Comparison of ENCODE assay signal across 12 cellular contexts in the genomic region with DNA sequence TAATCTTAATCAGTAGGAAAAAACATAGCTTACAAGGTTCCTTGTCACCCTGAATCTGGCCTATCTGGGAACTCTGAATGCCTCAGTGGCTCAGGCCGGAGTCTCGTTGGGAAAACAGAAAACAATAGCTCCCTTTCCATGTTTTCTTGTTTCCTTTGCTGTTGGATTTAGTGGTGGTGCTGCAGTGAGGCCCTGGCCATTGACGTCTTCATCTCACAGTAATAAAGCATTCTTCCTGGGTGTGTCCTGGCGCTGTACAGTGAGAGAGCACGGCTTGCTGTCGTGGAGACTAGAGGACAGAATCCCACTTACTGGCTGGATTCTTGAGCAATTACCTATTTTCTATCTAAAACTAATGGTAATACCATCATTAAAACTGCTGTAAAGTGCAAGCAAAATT. TPM values are rescaled to one million over a fixed set of nuclear protein-coding genes. Genes with fewer than 3 reads are reported as not detected.
DNase-seq lines count a peak whose midpoint lies in the region; ATAC-seq and TF ChIP-seq lines count a peak whose summit lies in the region.
"Had no signal": no experiment of that assay in that cellular context is flagged by ENCODE, and none has a peak within 500 bp of the region (broad histone marks: within the 10 kb centered on the region; RNA-seq: fewer than 3 reads in every experiment).

No MANE protein-coding gene starts in this region.

- DNase-seq in activated naive CD4-positive, alpha-beta T cell treated with anti-CD3 and anti-CD28 coated beads, Interleukin-2, amount 10 ng/mL, durations not matched to agents 7 days and 5 days: peak; percentile 42
- no peak for DNase-seq in activated naive CD4-positive, alpha-beta T cell (lab: John Stamatoyannopoulos, UW)
- DNase-seq in T-helper 17 cell (no peak), fibroblast of villous mesenchyme (ENCODE audit: low read depth) (peak; percentile 44)
- DNase-seq: NCI-H2107, pancreas had no signal

- no peak for TF ChIP-seq CTCF in fibroblast of villous mesenchyme (IDR thresholded peaks at IDR 0.05; ENCODE audit: insufficient read depth, low read depth, low read length)

- H3K4me3 Mint-ChIP-seq in activated naive CD4-positive, alpha-beta T cell treated with anti-CD3 and anti-CD28 coated beads, Interleukin-2, amount 10 ng/mL, durations not matched to agents 7 days and 5 days: peak overlapping the region; percentile 67
- peak overlapping the region; percentile 99 for H3K4me3 Mint-ChIP-seq in T-helper 17 cell

- H3K36me3 ChIP-seq in thymus (ENCODE audit: control insufficient read depth, insufficient read depth): peaks cover 21% of the 10 kb centered on the region
- H3K36me3 ChIP-seq: BE2C, pancreas had no signal

- peak overlapping the region; percentile 60 for H3K27ac ChIP-seq in thymus (ENCODE audit: low read depth)
- H3K27ac ChIP-seq: gastroesophageal sphincter, pancreas had no signal

- H3K4me3 ChIP-seq in fibroblast of villous mesenchyme (ENCODE audit: low read depth, low read length): no peak overlapping the region
- no peak overlapping the region for H3K4me3 ChIP-seq in thymus (ENCODE audit: low read length)
- H3K4me3 ChIP-seq: gastroesophageal sphincter, pancreas had no signal

- peaks cover 31% of the 10 kb centered on the region for H3K4me1 ChIP-seq in thymus (ENCODE audit: control insufficient read depth, insufficient read depth, low read length)

- no peaks in the 10 kb centered on the region for H3K9me3 Mint-ChIP-seq in activated naive CD4-positive, alpha-beta T cell treated with anti-CD3 and anti-CD28 coated beads, Interleukin-2, amount 10 ng/mL, durations not matched to agents 7 days and 5 days

- ATAC-seq in T-helper 17 cell: peak; percentile 19
- ATAC-seq in HG02852 (IDR thresholded peaks at IDR 0.05; ENCODE audit: unreplicated experiment): no peak
- ATAC-seq in GM18909 (IDR thresholded peaks at IDR 0.05; ENCODE audit: poor library complexity, unreplicated experiment): no peak
- ATAC-seq in esophagus mucosa: no peak
- ATAC-seq: gastroesophageal sphincter had no signal

- 89% methylated on average over 6 of the region's 6 CpGs for WGBS in thymus

- H3K4me1 Mint-ChIP-seq in activated naive CD4-positive, alpha-beta T cell treated with anti-CD3 and anti-CD28 coated beads, Interleukin-2, amount 10 ng/mL, durations not matched to agents 7 days and 5 days: peaks cover 46% of the 10 kb centered on the region
- peaks cover 37% of the 10 kb centered on the region for H3K4me1 Mint-ChIP-seq in T-helper 17 cell

- no peaks in the 10 kb centered on the region for H3K9me3 ChIP-seq in T-helper 17 cell (ENCODE audit: control insufficient read depth, low read length, poor library complexity, severe bottlenecking)
- no peaks in the 10 kb centered on the region for H3K9me3 ChIP-seq in thymus (ENCODE audit: control insufficient read depth)
- H3K9me3 ChIP-seq: BE2C, gastroesophageal sphincter, pancreas had no signal

- peak overlapping the region; percentile 99 for H3K27ac Mint-ChIP-seq in activated naive CD4-positive, alpha-beta T cell treated with anti-CD3 and anti-CD28 coated beads, Interleukin-2, amount 10 ng/mL, durations not matched to agents 7 days and 5 days
- H3K27ac Mint-ChIP-seq in T-helper 17 cell: peak overlapping the region; percentile 99

- H3K27me3 ChIP-seq in thymus (ENCODE audit: control insufficient read depth, insufficient read depth): no peaks in the 10 kb centered on the region

- peaks cover 38% of the 10 kb centered on the region for H3K36me3 Mint-ChIP-seq in activated naive CD4-positive, alpha-beta T cell treated with anti-CD3 and anti-CD28 coated beads, Interleukin-2, amount 10 ng/mL, durations not matched to agents 7 days and 5 days
- H3K36me3 Mint-ChIP-seq in T-helper 17 cell (ENCODE audit: low read depth): peaks cover 12% of the 10 kb centered on the region

- CTCF ChIA-PET in activated naive CD4-positive, alpha-beta T cell treated with anti-CD3 and anti-CD28 coated beads, Interleukin-2, amount 10 ng/mL, durations not matched to agents 7 days and 5 days (lab: Charles Lee): interaction anchor here (1.2 to 3.3 kb wide), 5 partner anchors 37 to 248 kb away, joined by 3 to 15 read pairs (median 5); no protein-coding TSS in a partner anchor

- no peaks in the 10 kb centered on the region for H3K27me3 Mint-ChIP-seq in activated naive CD4-positive, alpha-beta T cell treated with anti-CD3 and anti-CD28 coated beads, Interleukin-2, amount 10 ng/mL, durations not matched to agents 7 days and 5 days
- no peaks in the 10 kb centered on the region for H3K27me3 Mint-ChIP-seq in T-helper 17 cell

RNA-seq across cellular contexts. Expression of gene SPOCK2, which starts 1.3 kb away (rescaled TPM):
- total RNA-seq in T-helper 17 cell (100 to 1,000 TPM; 603 to 772 TPM), fibroblast of villous mesenchyme (under 0.01 TPM in 1 of 2 replicates, not detected in the other), esophagus mucosa (1.5 TPM)
- 163 TPM for polyA plus RNA-seq in thymus

Comparison
In these comparisons a context has a peak if more than half of its experiments do, and no peak if none do; other contexts are left out.
1. DNase-seq: peak in activated naive CD4-positive, alpha-beta T cell treated with anti-CD3 and anti-CD28 coated beads, Interleukin-2, amount 10 ng/mL, durations not matched to agents 7 days and 5 days (single experiment) and fibroblast of villous mesenchyme (single experiment); none in activated naive CD4-positive, alpha-beta T cell (0 of 4) and T-helper 17 cell (0 of 3).
2. RNA of gene SPOCK2, which starts 1.3 kb away (total RNA-seq): 603 to 772 TPM in T-helper 17 cell; 1.5 TPM in esophagus mucosa (single experiment) and under 0.01 TPM in fibroblast of villous mesenchyme; every median in the first group is over 100 times any median in the second.